Comparison of ENCODE assay signal across 10 cellular contexts in the genomic region with DNA sequence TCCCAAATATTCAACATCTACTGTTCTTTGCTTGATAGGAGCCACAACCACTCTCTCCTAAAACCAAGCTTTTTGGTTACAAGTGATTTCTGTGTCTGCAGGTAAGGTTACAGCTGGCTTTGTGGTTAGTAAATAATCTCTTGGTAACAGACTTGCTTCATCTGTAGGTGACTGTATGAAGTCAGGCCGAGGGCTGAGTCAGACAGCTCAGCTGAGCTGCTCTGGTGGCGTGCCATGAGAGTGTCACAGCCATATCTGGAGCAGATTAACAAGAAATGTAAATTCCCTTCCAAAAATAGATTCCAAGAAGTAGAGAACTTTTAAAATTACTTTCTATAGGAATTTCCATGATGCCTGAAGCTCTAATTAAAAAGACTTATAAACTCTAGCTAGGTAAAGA. TPM values are rescaled to one million over a fixed set of nuclear protein-coding genes. Genes with fewer than 3 reads are reported as not detected.
DNase-seq lines count a peak whose midpoint lies in the region; ATAC-seq, FAIRE-seq and TF ChIP-seq lines count a peak whose summit lies in the region.
"Had no signal": no experiment of that assay in that cellular context is flagged by ENCODE, and none has a peak within 500 bp of the region (broad histone marks: within the 10 kb centered on the region; RNA-seq: fewer than 3 reads in every experiment).

No MANE protein-coding gene starts in this region.

- no TSS peak for BruUV-seq in mammary epithelial cell (replicated peaks; lab: Mats Ljungman, UMichigan)

- no peak overlapping the region for H3K9ac ChIP-seq in mammary epithelial cell (ENCODE audit: insufficient read depth, low read length)

- no peak overlapping the region for H3K4me2 ChIP-seq in mammary epithelial cell (ENCODE audit: insufficient read depth, low read depth, low read length)

- H3K9me3 ChIP-seq in mammary epithelial cell (replicated peaks; ENCODE audit: insufficient read depth, low read length): no peaks in the 10 kb centered on the region
- no peaks in the 10 kb centered on the region for H3K9me3 ChIP-seq in gastrocnemius medialis

- 0% methylated on average over 2 of the region's 2 CpGs for WGBS in mammary epithelial cell (ENCODE audit: low coverage, missing lambda C conversion rate)

- intact Hi-C loops in mammary epithelial cell (cut with micrococcal nuclease): no loop called here
- intact Hi-C loops in gastrocnemius medialis (cut with DNase I; ENCODE audit: low total_unique reads): no loop called here

- no peaks in the 10 kb centered on the region for H3K79me2 ChIP-seq in mammary epithelial cell (ENCODE audit: insufficient read depth, low read length)

- CTCF ChIA-PET in mammary epithelial cell (lab: Charles Lee; ENCODE audit: low non-redundant PET): interaction anchor here (0.6 kb wide), 1 partner anchor 1206 kb away, joined by 3 read pairs; no protein-coding TSS in a partner anchor

- DNase-seq in DMS53 (lab: John Stamatoyannopoulos, UW) (peak; percentile 34), DMS53 treated with DMSO at 0.1 percent for 48 hours (lab: John Stamatoyannopoulos, UW; ENCODE audit: unreplicated experiment) (no peak), mammary epithelial cell (peak; percentile 78), gastrocnemius medialis (peak in 1 of 2 donors; percentile 13), frontal cortex (ENCODE audit: low spot score in 2 of 2) (no peak), NCI-H2081 treated with DMSO at 0.1 percent for 48 hours (lab: John Stamatoyannopoulos, UW) (no peak)
- DNase-seq in central memory CD4-positive, alpha-beta T cell: no peak

- H3K36me3 ChIP-seq in mammary epithelial cell (ENCODE audit: insufficient read depth, low read length) (no peaks in the 10 kb centered on the region), gastrocnemius medialis (no peaks in the 10 kb centered on the region)

- dilution Hi-C loops in mammary epithelial cell (cut with HindIII; ENCODE audit: low sequenced_read_pairs): no loop called here

- in situ Hi-C loops in mammary epithelial cell (cut with MboI; ENCODE audit: low sequenced_read_pairs in 2 of 2): no loop called here
- in situ Hi-C loops in gastrocnemius medialis (cut with MboI; ENCODE audit: low sequenced_read_pairs in 4 of 4): no loop called here

- no peak for TF ChIP-seq CTCF in mammary epithelial cell (conservative IDR thresholded peaks at IDR 0.05 in 1 of 2, IDR thresholded peaks at IDR 0.05 in 1 of 2; ENCODE audit: extremely low read depth in 1 of 2, insufficient read depth in 1 of 2, low read depth in 1 of 2, low read length in 2 of 2)
- TF ChIP-seq CTCF in gastrocnemius medialis (IDR thresholded peaks at IDR 0.05 in 4 of 5, conservative IDR thresholded peaks at IDR 0.05 in 1 of 5): no peak

- H3K27me3 ChIP-seq in mammary epithelial cell (ENCODE audit: insufficient read depth, low read length) (no peaks in the 10 kb centered on the region), gastrocnemius medialis (no peaks in the 10 kb centered on the region)

- TF ChIP-seq POLR2A in gastrocnemius medialis (IDR thresholded peaks at IDR 0.05): no peak

- H3K4me3 ChIP-seq in mammary epithelial cell (replicated peaks in 1 of 3; ENCODE audit: insufficient read depth in 1 of 3, low read depth in 2 of 3, low read length in 3 of 3) (no peak overlapping the region), gastrocnemius medialis (no peak overlapping the region)

- H3K27ac ChIP-seq in mammary epithelial cell (ENCODE audit: insufficient read depth, low read depth, low read length): no peak overlapping the region
- H3K27ac ChIP-seq in gastrocnemius medialis: no peak overlapping the region
- H3K27ac ChIP-seq: 22Rv1 had no signal

- ATAC-seq in HG03135 (IDR thresholded peaks at IDR 0.05; ENCODE audit: unreplicated experiment) (peak; percentile 85), gastrocnemius medialis (peak; percentile 39 to 70)

- no peaks in the 10 kb centered on the region for H4K20me1 ChIP-seq in mammary epithelial cell (ENCODE audit: insufficient read depth, low read length)

- H3K4me1 ChIP-seq in mammary epithelial cell (ENCODE audit: insufficient read depth, low read length) (no peaks in the 10 kb centered on the region), gastrocnemius medialis (no peaks in the 10 kb centered on the region)

- H2AFZ ChIP-seq in mammary epithelial cell (ENCODE audit: low read depth, low read length): no peak overlapping the region

- no peak for FAIRE-seq in frontal cortex (lab: Jason Lieb, UNC)

RNA-seq across cellular contexts. Expression of a gene that starts 23.7 kb away (rescaled TPM):
- total RNA-seq in mammary epithelial cell (not detected), gastrocnemius medialis (not detected), frontal cortex (not detected)
- not detected for polyA plus RNA-seq in mammary epithelial cell
- polyA minus RNA-seq in mammary epithelial cell: not detected
- total RNA-seq: mononuclear cell had no signal

Comparison
In these comparisons a context has a peak if more than half of its experiments do, and no peak if none do; other contexts are left out.
1. DNase-seq: peak in DMS53 (single experiment) and mammary epithelial cell (single experiment); none in DMS53 treated with DMSO at 0.1 percent for 48 hours (single experiment), frontal cortex (0 of 2), central memory CD4-positive, alpha-beta T cell (single experiment) and NCI-H2081 treated with DMSO at 0.1 percent for 48 hours (single experiment).